In genomic region chr14:100079606-100080005, GRCh38 we compare ENCODE assay signal across 11 cellular contexts. TPM values are rescaled to one million over a fixed set of nuclear protein-coding genes. Genes with fewer than 3 reads are reported as not detected.
DNase-seq lines count a peak whose midpoint lies in the region; ATAC-seq, FAIRE-seq and TF ChIP-seq lines count a peak whose summit lies in the region.
"Had no signal": no experiment of that assay in that cellular context is flagged by ENCODE, and none has a peak within 500 bp of the region (broad histone marks: within the 10 kb centered on the region; RNA-seq: fewer than 3 reads in every experiment).

No MANE protein-coding gene starts in this region.

- ATAC-seq in SK-N-SH treated with all-trans-retinoic acid at 6 μM for 48 hours = no peak

- TF ChIP-seq POLR2A in GM12891 (IDR thresholded peaks at IDR 0.05; ENCODE audit: low read depth, low read length) = no peak

- no peak for FAIRE-seq in GM12891 (lab: Jason Lieb, UNC)
- FAIRE-seq: GM12892 had no signal

- no peak overlapping the region for H3K9ac ChIP-seq in SK-N-SH
- peak overlapping the region; percentile 79 for H3K9ac ChIP-seq in Loucy (ENCODE audit: low read depth, low read length, poor library complexity, severe bottlenecking)

- no peak for TF ChIP-seq EP300 in SK-N-SH (IDR thresholded peaks at IDR 0.05; ENCODE audit: borderline replicate concordance in 1 of 2, low read depth in 1 of 2, low read length in 1 of 2)

- in situ Hi-C loops in brain microvascular endothelial cell (cut with HindIII; ENCODE audit: low pct_ligation_motif_present, low sequenced_read_pairs) = no loop called here

- H3F3A ChIP-seq in SK-N-SH (replicated peaks; ENCODE audit: insufficient read depth) (peaks cover 7% of the 10 kb centered on the region), Loucy (ENCODE audit: low read depth) (peaks cover 8% of the 10 kb centered on the region; the same call in 1 of the 2 replicates)

- H3K36me3 Mint-ChIP-seq in neural crest cell (ENCODE audit: low read depth) = peaks cover 1% of the 10 kb centered on the region

- H3K27ac Mint-ChIP-seq in neural crest cell (ENCODE audit: unreplicated experiment) = peak overlapping the region; percentile 83

- H3K79me2 ChIP-seq in SK-N-SH (ENCODE audit: insufficient read depth) (peaks cover 7% of the 10 kb centered on the region; the same call in 1 of the 2 replicates), Loucy (ENCODE audit: insufficient read depth, low read length) (peaks cover 89% of the 10 kb centered on the region)

- H3K36me3 ChIP-seq in SK-N-SH (replicated peaks in 1 of 2; ENCODE audit: control insufficient read depth in 1 of 2, insufficient read depth in 2 of 2, low read length in 1 of 2) = peaks cover 0 to under 1% of the 10 kb centered on the region in 2 experiments
- peaks cover 7% of the 10 kb centered on the region; the same call in 1 of the 2 replicates for H3K36me3 ChIP-seq in Loucy (ENCODE audit: insufficient read depth, low read length)
- H3K36me3 ChIP-seq in brain microvascular endothelial cell (replicated peaks) = no peaks in the 10 kb centered on the region

- TF ChIP-seq CTCF in SK-N-SH (IDR thresholded peaks at IDR 0.05) = no peak
- no peak for TF ChIP-seq CTCF in Loucy (conservative IDR thresholded peaks at IDR 0.05; ENCODE audit: low read length)
- no peak for TF ChIP-seq CTCF in brain microvascular endothelial cell (IDR thresholded peaks at IDR 0.05; ENCODE audit: low read depth, low read length, missing control alignments)
- TF ChIP-seq CTCF in neural crest cell (conservative IDR thresholded peaks at IDR 0.05) = no peak
- no peak for TF ChIP-seq CTCF in foreskin fibroblast (IDR thresholded peaks at IDR 0.05; ENCODE audit: low read depth, low read length)

- no peak overlapping the region for H3K4me2 ChIP-seq in SK-N-SH
- H3K4me2 ChIP-seq in Loucy (ENCODE audit: low read depth, low read length, poor library complexity, severe bottlenecking) = peak overlapping the region; percentile 79

- H2AFZ ChIP-seq in SK-N-SH (ENCODE audit: low read depth) (no peak overlapping the region), Loucy (ENCODE audit: low read length) (no peak overlapping the region)

- WGBS in SK-N-SH (ENCODE audit: low lambda C conversion rate) = 82% methylated on average over 6 of the region's 6 CpGs

- no peaks in the 10 kb centered on the region for H3K27me3 ChIP-seq in SK-N-SH (ENCODE audit: insufficient read depth)
- no peaks in the 10 kb centered on the region for H3K27me3 ChIP-seq in Loucy (ENCODE audit: insufficient read depth, low read length, poor library complexity, severe bottlenecking)
- H3K27me3 ChIP-seq in brain microvascular endothelial cell (replicated peaks) = no peaks in the 10 kb centered on the region

- H3K9me2 ChIP-seq in SK-N-SH (no peaks in the 10 kb centered on the region), Loucy (replicated peaks; ENCODE audit: low read depth, low read length) (no peaks in the 10 kb centered on the region)

- H3K9me3 ChIP-seq in SK-N-SH (no peaks in the 10 kb centered on the region), Loucy (ENCODE audit: insufficient read depth, low read depth, low read length) (no peaks in the 10 kb centered on the region)

- CTCF ChIA-PET in SK-N-SH (lab: Yijun Ruan, JAX) = interaction anchor here (0.9 to 3.0 kb wide), 3 partner anchors 28 to 29 kb away, joined by 3 to 13 read pairs (median 3); no protein-coding TSS in a partner anchor

- no peaks in the 10 kb centered on the region for H4K20me1 ChIP-seq in SK-N-SH (ENCODE audit: insufficient read depth)
- H4K20me1 ChIP-seq in Loucy (ENCODE audit: insufficient read depth, low read length, poor library complexity, severe bottlenecking) = peaks cover 34% of the 10 kb centered on the region

- TF ChIP-seq RAD21 in SK-N-SH (IDR thresholded peaks at IDR 0.05; ENCODE audit: low read length) = no peak

- no peak overlapping the region for H3K4me3 ChIP-seq in SK-N-SH (ENCODE audit: low read depth in 2 of 2, low read length in 1 of 2)
- H3K4me3 ChIP-seq in Loucy (ENCODE audit: low read length, poor library complexity, severe bottlenecking) = peak overlapping the region; percentile 65
- no peak overlapping the region for H3K4me3 ChIP-seq in brain microvascular endothelial cell (ENCODE audit: low read depth, low read length)
- H3K4me3 ChIP-seq in foreskin fibroblast (ENCODE audit: low read depth in 1 of 2, low read length in 2 of 2) = no peak overlapping the region

- no peaks in the 10 kb centered on the region for H3K9me3 Mint-ChIP-seq in neural crest cell

- no peaks in the 10 kb centered on the region for H3K27me3 Mint-ChIP-seq in neural crest cell (ENCODE audit: low read depth)

- DNase-seq in SK-N-SH (no peak), brain microvascular endothelial cell (no peak), neural crest cell (ENCODE audit: low read depth, low spot score) (no peak), foreskin fibroblast (no peak), NCI-H1694 (lab: John Stamatoyannopoulos, UW) (no peak), GM12891 (ENCODE audit: insufficient read length, low spot score) (no peak)
- DNase-seq: NCI-H226 had no signal

- peaks cover 17 to 29% of the 10 kb centered on the region in 2 experiments for H3K4me1 ChIP-seq in SK-N-SH (ENCODE audit: control insufficient read depth in 1 of 2, insufficient read depth in 2 of 2, low read depth in 1 of 2, low read length in 1 of 2)
- H3K4me1 ChIP-seq in Loucy (ENCODE audit: insufficient read depth, low read length, poor library complexity, severe bottlenecking) = peaks cover 86% of the 10 kb centered on the region

- H3K27ac ChIP-seq in SK-N-SH (ENCODE audit: low read depth in 2 of 2, low read length in 1 of 2) = peak overlapping the region; percentile 53 to 83
- H3K27ac ChIP-seq in brain microvascular endothelial cell = peak overlapping the region; percentile 61
- H3K27ac ChIP-seq: 22Rv1 had no signal

- peaks cover 34% of the 10 kb centered on the region for H3K4me1 Mint-ChIP-seq in neural crest cell

- POLR2A ChIA-PET in SK-N-SH (lab: Yijun Ruan, JAX) = no interaction called here

- H3K4me3 Mint-ChIP-seq in neural crest cell = no peak overlapping the region

TF ChIP-seq in SK-N-SH, 30 proteins besides CTCF, POLR2A, EP300 and RAD21 (continues in another document):
- TF ChIP-seq MXI1 (IDR thresholded peaks at IDR 0.05; ENCODE audit: low read depth, low read length) = no peak; the same call in 1 of the 2 replicates
- TF ChIP-seq NFIC (IDR thresholded peaks at IDR 0.05; ENCODE audit: borderline replicate concordance) = no peak
- no peak for TF ChIP-seq SIN3A (IDR thresholded peaks at IDR 0.05; ENCODE audit: borderline replicate concordance, low read depth, low read length)
- TF ChIP-seq, protein P1, sequence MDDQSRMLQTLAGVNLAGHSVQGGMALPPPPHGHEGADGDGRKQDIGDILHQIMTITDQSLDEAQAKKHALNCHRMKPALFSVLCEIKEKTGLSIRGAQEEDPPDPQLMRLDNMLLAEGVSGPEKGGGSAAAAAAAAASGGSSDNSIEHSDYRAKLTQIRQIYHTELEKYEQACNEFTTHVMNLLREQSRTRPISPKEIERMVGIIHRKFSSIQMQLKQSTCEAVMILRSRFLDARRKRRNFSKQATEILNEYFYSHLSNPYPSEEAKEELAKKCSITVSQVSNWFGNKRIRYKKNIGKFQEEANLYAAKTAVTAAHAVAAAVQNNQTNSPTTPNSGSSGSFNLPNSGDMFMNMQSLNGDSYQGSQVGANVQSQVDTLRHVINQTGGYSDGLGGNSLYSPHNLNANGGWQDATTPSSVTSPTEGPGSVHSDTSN (IDR thresholded peaks at IDR 0.05) = no peak
- TF ChIP-seq RCOR1 (IDR thresholded peaks at IDR 0.05; ENCODE audit: low read length) = no peak
- TF ChIP-seq TAF1 (IDR thresholded peaks at IDR 0.05; ENCODE audit: borderline replicate concordance, low read depth, low read length) = no peak

TF ChIP-seq in SK-N-SH treated with all-trans-retinoic acid at 6 μM for 48 hours, 23 proteins besides CTCF, POLR2A, EP300 and RAD21 (continues in another document):
- TF ChIP-seq TOX (CRISPR knock-in tag; IDR thresholded peaks at IDR 0.05; ENCODE audit: borderline replicate concordance) = no peak
- TF ChIP-seq ZFP3 (CRISPR knock-in tag; IDR thresholded peaks at IDR 0.05) = no peak
- TF ChIP-seq CSDC2 (CRISPR knock-in tag; IDR thresholded peaks at IDR 0.05) = no peak
- no peak for TF ChIP-seq ISL1 (CRISPR knock-in tag; IDR thresholded peaks at IDR 0.05)

TF ChIP-seq in GM12891, 5 proteins besides CTCF, POLR2A, EP300 and RAD21:
- no peak for TF ChIP-seq POU2F2 (IDR thresholded peaks at IDR 0.05; ENCODE audit: low read depth, low read length)
- TF ChIP-seq SPI1 (IDR thresholded peaks at IDR 0.05; ENCODE audit: low read depth, low read length) = no peak
- TF ChIP-seq POLR2AphosphoS5 (IDR thresholded peaks at IDR 0.05; ENCODE audit: low read depth, low read length) = no peak; the same call in 1 of the 2 replicates
- no peak for TF ChIP-seq PAX5 (IDR thresholded peaks at IDR 0.05; ENCODE audit: insufficient read depth, low read length, severe bottlenecking)
- no peak for TF ChIP-seq TAF1 (IDR thresholded peaks at IDR 0.05; ENCODE audit: low read depth, low read length)

RNA-seq across cellular contexts. Expression of gene EVL, which starts 14.4 kb away (rescaled TPM):
- 34.2 and 36.5 TPM in 2 replicates for polyA plus RNA-seq in SK-N-SH (2012; rRNA removed)
- 21.7 and 28.2 TPM in 2 replicates for polyA plus RNA-seq in SK-N-SH (2012; cell fraction: cytosol; rRNA removed)
- 224 and 260 TPM in 2 replicates for polyA plus RNA-seq in SK-N-SH (2012; cell fraction: nucleus; rRNA removed)
- total RNA-seq in neural crest cell = 197 and 218 TPM in 2 replicates
- 181 TPM for polyA plus RNA-seq in GM12891 (2012; ENCODE audit: low read depth, missing spikeins)
